ENCODE assay signal across 2 cellular contexts in the genomic region with DNA sequence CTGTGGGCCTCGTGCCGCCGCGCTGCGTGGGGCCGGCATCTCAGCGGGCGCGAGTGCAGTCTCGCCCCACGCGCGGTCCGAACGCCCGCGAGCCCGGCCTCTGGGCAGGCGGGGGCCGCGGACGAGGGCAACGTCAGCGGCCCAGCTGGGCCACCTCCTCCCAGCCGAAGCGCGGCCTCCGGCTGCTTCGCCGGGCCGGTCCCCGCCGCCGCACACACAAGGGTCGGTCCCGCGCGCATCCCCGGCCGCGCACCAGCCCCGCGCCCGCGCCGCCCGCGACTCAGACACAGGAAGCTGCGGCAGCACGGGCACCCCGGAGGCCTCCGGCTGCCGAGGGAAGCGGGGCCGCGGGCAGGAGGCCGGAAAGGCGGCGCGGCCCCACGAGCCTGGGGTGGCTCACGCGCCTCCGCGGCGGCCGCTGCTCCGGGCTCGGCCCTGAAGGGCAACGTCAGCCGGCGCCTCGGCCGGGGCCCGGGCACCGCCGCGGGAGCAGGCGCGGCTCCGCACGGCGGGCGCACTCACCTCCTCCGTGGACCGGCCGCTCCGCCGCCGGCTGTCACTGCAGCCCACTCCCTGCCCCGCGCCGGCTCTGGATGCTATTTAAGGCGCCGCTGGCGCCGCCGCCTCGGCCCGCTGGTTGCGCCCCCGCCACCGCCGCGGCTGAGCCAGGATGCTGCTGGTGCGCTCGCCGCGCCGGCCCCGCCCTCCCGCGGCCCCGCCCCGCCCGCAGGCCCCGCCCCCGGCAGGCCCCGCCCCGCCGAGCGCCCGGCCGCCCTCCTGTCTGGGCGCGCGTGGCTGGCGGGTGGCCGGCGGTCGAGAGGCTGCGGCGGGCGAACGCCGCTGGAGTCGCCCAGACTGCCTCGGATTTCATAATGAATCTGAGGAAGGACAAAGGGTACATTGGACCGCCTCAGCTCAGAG.
TF ChIP-seq lines count a peak whose summit lies in the region.

A gene with protein sequence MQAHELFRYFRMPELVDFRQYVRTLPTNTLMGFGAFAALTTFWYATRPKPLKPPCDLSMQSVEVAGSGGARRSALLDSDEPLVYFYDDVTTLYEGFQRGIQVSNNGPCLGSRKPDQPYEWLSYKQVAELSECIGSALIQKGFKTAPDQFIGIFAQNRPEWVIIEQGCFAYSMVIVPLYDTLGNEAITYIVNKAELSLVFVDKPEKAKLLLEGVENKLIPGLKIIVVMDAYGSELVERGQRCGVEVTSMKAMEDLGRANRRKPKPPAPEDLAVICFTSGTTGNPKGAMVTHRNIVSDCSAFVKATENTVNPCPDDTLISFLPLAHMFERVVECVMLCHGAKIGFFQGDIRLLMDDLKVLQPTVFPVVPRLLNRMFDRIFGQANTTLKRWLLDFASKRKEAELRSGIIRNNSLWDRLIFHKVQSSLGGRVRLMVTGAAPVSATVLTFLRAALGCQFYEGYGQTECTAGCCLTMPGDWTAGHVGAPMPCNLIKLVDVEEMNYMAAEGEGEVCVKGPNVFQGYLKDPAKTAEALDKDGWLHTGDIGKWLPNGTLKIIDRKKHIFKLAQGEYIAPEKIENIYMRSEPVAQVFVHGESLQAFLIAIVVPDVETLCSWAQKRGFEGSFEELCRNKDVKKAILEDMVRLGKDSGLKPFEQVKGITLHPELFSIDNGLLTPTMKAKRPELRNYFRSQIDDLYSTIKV (minus strand): TSS at position 575 of the 921 bp plus-strand sequence. CDS start 22,454 bp downstream, outside the sequence.

TF ChIP-seq in HEK293T, 16 proteins besides CTCF, POLR2A, EP300 and RAD21 (continued from another document):
- TF ChIP-seq L3MBTL2 (conservative IDR thresholded peaks at IDR 0.05) (no peak; the same call in 1 of the 2 replicates), LEF1 (IDR thresholded peaks at IDR 0.05; ENCODE audit: borderline replicate concordance) (no peak), NFRKB (IDR thresholded peaks at IDR 0.05) (no peak)

TF ChIP-seq in K562, 482 proteins besides CTCF, POLR2A, EP300 and RAD21 (continued from another document and continues in another):
- TF ChIP-seq TAF1 (IDR thresholded peaks at IDR 0.05; ENCODE audit: control insufficient read depth, extremely low read depth, insufficient read depth, low read length, severe bottlenecking) (peak; percentile 39), CBX1 (IDR thresholded peaks at IDR 0.05; ENCODE audit: low read depth) (0 out of 2 replicates have a peak, but pooled peaks have one; percentile 14), POLR2AphosphoS5 (IDR thresholded peaks at IDR 0.05; ENCODE audit: control insufficient read depth, insufficient read depth, low read depth, low read length) (0 out of 2 replicates have a peak, but pooled peaks have one; percentile 41), HEY1 (CRISPR knock-in tag; IDR thresholded peaks at IDR 0.05; ENCODE audit: borderline replicate concordance) (no peak), TBP (optimal IDR thresholded peaks at IDR 0.05; ENCODE audit: low read depth, low read length) (peak; percentile 63), ZNF668 (CRISPR knock-in tag; IDR thresholded peaks at IDR 0.05) (no peak), KDM1A (IDR thresholded peaks at IDR 0.05) (no peak), L3MBTL2 (IDR thresholded peaks at IDR 0.05) (peak; percentile 79), MEF2A (IDR thresholded peaks at IDR 0.05; ENCODE audit: control insufficient read depth, low read depth, low read length) (peak; percentile 37; the same call in 1 of the 2 replicates), SIN3A (IDR thresholded peaks at IDR 0.05; ENCODE audit: borderline replicate concordance in 2 of 2, control insufficient read depth in 1 of 2, low read depth in 2 of 2, low read length in 2 of 2) (peak in 1 of 2 experiments; percentile 73; a peak in 1 of 4 replicates), EWSR1 (IDR thresholded peaks at IDR 0.05; ENCODE audit: borderline replicate concordance, low read depth, partially characterized antibody) (no peak), CBX8 (IDR thresholded peaks at IDR 0.05; ENCODE audit: borderline replicate concordance, extremely low read depth, low read depth, low read length, poor library complexity, severe bottlenecking) (no peak), TOE1 (IDR thresholded peaks at IDR 0.05; ENCODE audit: borderline replicate concordance) (no peak), TOE1 (CRISPR knock-in tag; IDR thresholded peaks at IDR 0.05; ENCODE audit: borderline replicate concordance, low read depth) (no peak), CREB1 (IDR thresholded peaks at IDR 0.05) (no peak), CREB1 (CRISPR knock-in tag; IDR thresholded peaks at IDR 0.05) (no peak; the same call in 1 of the 2 replicates), POU5F1 (IDR thresholded peaks at IDR 0.05; ENCODE audit: borderline replicate concordance, low read depth, low read length, partially characterized antibody) (no peak), KDM5B (IDR thresholded peaks at IDR 0.05; ENCODE audit: insufficient replicate concordance, low read depth, low read length) (peak; percentile 64), GABPA (tag; conservative IDR thresholded peaks at IDR 0.05; ENCODE audit: low read depth) (0 out of 2 replicates have a peak, but pooled peaks have one; percentile 22), CTBP1 (IDR thresholded peaks at IDR 0.05; ENCODE audit: borderline replicate concordance) (peak; percentile 37; the same call in 1 of the 2 replicates), BRD4 (IDR thresholded peaks at IDR 0.05) (no peak), NRF1 (conservative IDR thresholded peaks at IDR 0.05 in 1 of 2, IDR thresholded peaks at IDR 0.05 in 1 of 2) (peak in 1 of 2 experiments; percentile 71; a peak in 2 of 4 replicates), JUND (IDR thresholded peaks at IDR 0.05; ENCODE audit: borderline replicate concordance, low read depth, low read length) (no peak), JUND (tag; IDR thresholded peaks at IDR 0.05; ENCODE audit: borderline replicate concordance, low read depth, low read length) (no peak), CCNT2 (IDR thresholded peaks at IDR 0.05; ENCODE audit: borderline replicate concordance, extremely low read depth, insufficient read length, low read depth, low read length) (peak; percentile 46), TAF9B (IDR thresholded peaks at IDR 0.05; ENCODE audit: partially characterized antibody) (no peak), XRCC4 (IDR thresholded peaks at IDR 0.05; ENCODE audit: extremely low read depth, insufficient read depth, insufficient read length) (no peak)
- TF ChIP-seq, protein P1, sequence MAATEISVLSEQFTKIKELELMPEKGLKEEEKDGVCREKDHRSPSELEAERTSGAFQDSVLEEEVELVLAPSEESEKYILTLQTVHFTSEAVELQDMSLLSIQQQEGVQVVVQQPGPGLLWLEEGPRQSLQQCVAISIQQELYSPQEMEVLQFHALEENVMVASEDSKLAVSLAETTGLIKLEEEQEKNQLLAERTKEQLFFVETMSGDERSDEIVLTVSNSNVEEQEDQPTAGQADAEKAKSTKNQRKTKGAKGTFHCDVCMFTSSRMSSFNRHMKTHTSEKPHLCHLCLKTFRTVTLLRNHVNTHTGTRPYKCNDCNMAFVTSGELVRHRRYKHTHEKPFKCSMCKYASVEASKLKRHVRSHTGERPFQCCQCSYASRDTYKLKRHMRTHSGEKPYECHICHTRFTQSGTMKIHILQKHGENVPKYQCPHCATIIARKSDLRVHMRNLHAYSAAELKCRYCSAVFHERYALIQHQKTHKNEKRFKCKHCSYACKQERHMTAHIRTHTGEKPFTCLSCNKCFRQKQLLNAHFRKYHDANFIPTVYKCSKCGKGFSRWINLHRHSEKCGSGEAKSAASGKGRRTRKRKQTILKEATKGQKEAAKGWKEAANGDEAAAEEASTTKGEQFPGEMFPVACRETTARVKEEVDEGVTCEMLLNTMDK (IDR thresholded peaks at IDR 0.05; ENCODE audit: borderline replicate concordance, insufficient read depth, low read depth, low read length, poor library complexity, severe bottlenecking) = peak; percentile 46
- TF ChIP-seq, protein P2, sequence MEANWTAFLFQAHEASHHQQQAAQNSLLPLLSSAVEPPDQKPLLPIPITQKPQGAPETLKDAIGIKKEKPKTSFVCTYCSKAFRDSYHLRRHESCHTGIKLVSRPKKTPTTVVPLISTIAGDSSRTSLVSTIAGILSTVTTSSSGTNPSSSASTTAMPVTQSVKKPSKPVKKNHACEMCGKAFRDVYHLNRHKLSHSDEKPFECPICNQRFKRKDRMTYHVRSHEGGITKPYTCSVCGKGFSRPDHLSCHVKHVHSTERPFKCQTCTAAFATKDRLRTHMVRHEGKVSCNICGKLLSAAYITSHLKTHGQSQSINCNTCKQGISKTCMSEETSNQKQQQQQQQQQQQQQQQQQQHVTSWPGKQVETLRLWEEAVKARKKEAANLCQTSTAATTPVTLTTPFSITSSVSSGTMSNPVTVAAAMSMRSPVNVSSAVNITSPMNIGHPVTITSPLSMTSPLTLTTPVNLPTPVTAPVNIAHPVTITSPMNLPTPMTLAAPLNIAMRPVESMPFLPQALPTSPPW (CRISPR knock-in tag; IDR thresholded peaks at IDR 0.05) = peak; percentile 65
- TF ChIP-seq, protein P3, sequence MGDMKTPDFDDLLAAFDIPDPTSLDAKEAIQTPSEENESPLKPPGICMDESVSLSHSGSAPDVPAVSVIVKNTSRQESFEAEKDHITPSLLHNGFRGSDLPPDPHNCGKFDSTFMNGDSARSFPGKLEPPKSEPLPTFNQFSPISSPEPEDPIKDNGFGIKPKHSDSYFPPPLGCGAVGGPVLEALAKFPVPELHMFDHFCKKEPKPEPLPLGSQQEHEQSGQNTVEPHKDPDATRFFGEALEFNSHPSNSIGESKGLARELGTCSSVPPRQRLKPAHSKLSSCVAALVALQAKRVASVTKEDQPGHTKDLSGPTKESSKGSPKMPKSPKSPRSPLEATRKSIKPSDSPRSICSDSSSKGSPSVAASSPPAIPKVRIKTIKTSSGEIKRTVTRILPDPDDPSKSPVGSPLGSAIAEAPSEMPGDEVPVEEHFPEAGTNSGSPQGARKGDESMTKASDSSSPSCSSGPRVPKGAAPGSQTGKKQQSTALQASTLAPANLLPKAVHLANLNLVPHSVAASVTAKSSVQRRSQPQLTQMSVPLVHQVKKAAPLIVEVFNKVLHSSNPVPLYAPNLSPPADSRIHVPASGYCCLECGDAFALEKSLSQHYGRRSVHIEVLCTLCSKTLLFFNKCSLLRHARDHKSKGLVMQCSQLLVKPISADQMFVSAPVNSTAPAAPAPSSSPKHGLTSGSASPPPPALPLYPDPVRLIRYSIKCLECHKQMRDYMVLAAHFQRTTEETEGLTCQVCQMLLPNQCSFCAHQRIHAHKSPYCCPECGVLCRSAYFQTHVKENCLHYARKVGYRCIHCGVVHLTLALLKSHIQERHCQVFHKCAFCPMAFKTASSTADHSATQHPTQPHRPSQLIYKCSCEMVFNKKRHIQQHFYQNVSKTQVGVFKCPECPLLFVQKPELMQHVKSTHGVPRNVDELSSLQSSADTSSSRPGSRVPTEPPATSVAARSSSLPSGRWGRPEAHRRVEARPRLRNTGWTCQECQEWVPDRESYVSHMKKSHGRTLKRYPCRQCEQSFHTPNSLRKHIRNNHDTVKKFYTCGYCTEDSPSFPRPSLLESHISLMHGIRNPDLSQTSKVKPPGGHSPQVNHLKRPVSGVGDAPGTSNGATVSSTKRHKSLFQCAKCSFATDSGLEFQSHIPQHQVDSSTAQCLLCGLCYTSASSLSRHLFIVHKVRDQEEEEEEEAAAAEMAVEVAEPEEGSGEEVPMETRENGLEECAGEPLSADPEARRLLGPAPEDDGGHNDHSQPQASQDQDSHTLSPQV (IDR thresholded peaks at IDR 0.05) = 0 out of 2 replicates have a peak, but pooled peaks have one; percentile 22
- TF ChIP-seq, protein P4, sequence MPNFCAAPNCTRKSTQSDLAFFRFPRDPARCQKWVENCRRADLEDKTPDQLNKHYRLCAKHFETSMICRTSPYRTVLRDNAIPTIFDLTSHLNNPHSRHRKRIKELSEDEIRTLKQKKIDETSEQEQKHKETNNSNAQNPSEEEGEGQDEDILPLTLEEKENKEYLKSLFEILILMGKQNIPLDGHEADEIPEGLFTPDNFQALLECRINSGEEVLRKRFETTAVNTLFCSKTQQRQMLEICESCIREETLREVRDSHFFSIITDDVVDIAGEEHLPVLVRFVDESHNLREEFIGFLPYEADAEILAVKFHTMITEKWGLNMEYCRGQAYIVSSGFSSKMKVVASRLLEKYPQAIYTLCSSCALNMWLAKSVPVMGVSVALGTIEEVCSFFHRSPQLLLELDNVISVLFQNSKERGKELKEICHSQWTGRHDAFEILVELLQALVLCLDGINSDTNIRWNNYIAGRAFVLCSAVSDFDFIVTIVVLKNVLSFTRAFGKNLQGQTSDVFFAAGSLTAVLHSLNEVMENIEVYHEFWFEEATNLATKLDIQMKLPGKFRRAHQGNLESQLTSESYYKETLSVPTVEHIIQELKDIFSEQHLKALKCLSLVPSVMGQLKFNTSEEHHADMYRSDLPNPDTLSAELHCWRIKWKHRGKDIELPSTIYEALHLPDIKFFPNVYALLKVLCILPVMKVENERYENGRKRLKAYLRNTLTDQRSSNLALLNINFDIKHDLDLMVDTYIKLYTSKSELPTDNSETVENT (CRISPR knock-in tag; IDR thresholded peaks at IDR 0.05) = 0 out of 2 replicates have a peak, but pooled peaks have one; percentile 48
- TF ChIP-seq, protein P5, sequence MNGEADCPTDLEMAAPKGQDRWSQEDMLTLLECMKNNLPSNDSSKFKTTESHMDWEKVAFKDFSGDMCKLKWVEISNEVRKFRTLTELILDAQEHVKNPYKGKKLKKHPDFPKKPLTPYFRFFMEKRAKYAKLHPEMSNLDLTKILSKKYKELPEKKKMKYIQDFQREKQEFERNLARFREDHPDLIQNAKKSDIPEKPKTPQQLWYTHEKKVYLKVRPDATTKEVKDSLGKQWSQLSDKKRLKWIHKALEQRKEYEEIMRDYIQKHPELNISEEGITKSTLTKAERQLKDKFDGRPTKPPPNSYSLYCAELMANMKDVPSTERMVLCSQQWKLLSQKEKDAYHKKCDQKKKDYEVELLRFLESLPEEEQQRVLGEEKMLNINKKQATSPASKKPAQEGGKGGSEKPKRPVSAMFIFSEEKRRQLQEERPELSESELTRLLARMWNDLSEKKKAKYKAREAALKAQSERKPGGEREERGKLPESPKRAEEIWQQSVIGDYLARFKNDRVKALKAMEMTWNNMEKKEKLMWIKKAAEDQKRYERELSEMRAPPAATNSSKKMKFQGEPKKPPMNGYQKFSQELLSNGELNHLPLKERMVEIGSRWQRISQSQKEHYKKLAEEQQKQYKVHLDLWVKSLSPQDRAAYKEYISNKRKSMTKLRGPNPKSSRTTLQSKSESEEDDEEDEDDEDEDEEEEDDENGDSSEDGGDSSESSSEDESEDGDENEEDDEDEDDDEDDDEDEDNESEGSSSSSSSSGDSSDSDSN (IDR thresholded peaks at IDR 0.05; ENCODE audit: borderline replicate concordance in 1 of 2, low read depth in 2 of 2, low read length in 2 of 2) = 0 out of 4 replicates have a peak, but pooled peaks of 1 of the 2 experiments have one; percentile 31
- TF ChIP-seq, protein P6, sequence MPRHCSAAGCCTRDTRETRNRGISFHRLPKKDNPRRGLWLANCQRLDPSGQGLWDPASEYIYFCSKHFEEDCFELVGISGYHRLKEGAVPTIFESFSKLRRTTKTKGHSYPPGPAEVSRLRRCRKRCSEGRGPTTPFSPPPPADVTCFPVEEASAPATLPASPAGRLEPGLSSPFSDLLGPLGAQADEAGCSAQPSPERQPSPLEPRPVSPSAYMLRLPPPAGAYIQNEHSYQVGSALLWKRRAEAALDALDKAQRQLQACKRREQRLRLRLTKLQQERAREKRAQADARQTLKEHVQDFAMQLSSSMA (CRISPR knock-in tag; IDR thresholded peaks at IDR 0.05) = 0 out of 2 replicates have a peak, but pooled peaks have one; percentile 9
- TF ChIP-seq, protein P7, sequence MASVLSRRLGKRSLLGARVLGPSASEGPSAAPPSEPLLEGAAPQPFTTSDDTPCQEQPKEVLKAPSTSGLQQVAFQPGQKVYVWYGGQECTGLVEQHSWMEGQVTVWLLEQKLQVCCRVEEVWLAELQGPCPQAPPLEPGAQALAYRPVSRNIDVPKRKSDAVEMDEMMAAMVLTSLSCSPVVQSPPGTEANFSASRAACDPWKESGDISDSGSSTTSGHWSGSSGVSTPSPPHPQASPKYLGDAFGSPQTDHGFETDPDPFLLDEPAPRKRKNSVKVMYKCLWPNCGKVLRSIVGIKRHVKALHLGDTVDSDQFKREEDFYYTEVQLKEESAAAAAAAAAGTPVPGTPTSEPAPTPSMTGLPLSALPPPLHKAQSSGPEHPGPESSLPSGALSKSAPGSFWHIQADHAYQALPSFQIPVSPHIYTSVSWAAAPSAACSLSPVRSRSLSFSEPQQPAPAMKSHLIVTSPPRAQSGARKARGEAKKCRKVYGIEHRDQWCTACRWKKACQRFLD (CRISPR knock-in tag; IDR thresholded peaks at IDR 0.05) = peak; percentile 54; the same call in 1 of the 2 replicates
